In genomic region chr11:89333704-89334103, GRCh38 we compare ENCODE assay signal across 8 cellular contexts.
DNase-seq lines count a peak whose midpoint lies in the region; ATAC-seq, FAIRE-seq and TF ChIP-seq lines count a peak whose summit lies in the region.
"Not testable (repeated sequence)": the region's sequence is repeated elsewhere in the genome, so short reads cannot be mapped to it uniquely, and the experiment has no call there.

No MANE protein-coding gene starts in this region.

- ATAC-seq in Panc1, HepG2: not testable (repeated sequence)

- POLR2A ChIA-PET in Panc1 (lab: Charles Lee); HepG2 (lab: Yijun Ruan, JAX): not testable (repeated sequence)

- H3K4me3 ChIP-seq in LNCaP clone FGC (ENCODE audit: low read depth, low read length); Panc1 (ENCODE audit: low read depth in 2 of 2, low read length in 2 of 2); bronchial epithelial cell (ENCODE audit: low read depth, low read length); fibroblast of villous mesenchyme (ENCODE audit: low read depth, low read length); HepG2 (replicated peaks in 1 of 3; ENCODE audit: insufficient read depth in 1 of 3, low read depth in 2 of 3, low read length in 3 of 3): not testable (repeated sequence)

- 0% methylated on average over 1 of the region's 1 CpG for WGBS in HepG2 (ENCODE audit: low lambda C conversion rate)

- not testable (repeated sequence) for FAIRE-seq in bronchial epithelial cell (lab: Jason Lieb, UNC)
- peak; percentile 59 for FAIRE-seq in HepG2 (lab: Jason Lieb, UNC)

- H3K27me3 ChIP-seq in Panc1 (ENCODE audit: control insufficient read depth, insufficient read depth, low read length); bronchial epithelial cell (ENCODE audit: control insufficient read depth, insufficient read depth, low read length); HepG2 (ENCODE audit: control insufficient read depth in 1 of 2, insufficient read depth in 2 of 2, low read length in 2 of 2): not testable (repeated sequence)

- TF ChIP-seq EP300 in HepG2 (IDR thresholded peaks at IDR 0.05; ENCODE audit: low read depth in 2 of 2, low read length in 2 of 2); HepG2 (CRISPR knock-in tag; IDR thresholded peaks at IDR 0.05; ENCODE audit: borderline replicate concordance): not testable (repeated sequence)

- H3K4me2 ChIP-seq in HepG2 (ENCODE audit: low read depth, low read length): not testable (repeated sequence)

- H3K9ac ChIP-seq in HepG2 (ENCODE audit: insufficient read depth, low read depth, low read length): not testable (repeated sequence)

- peak; percentile 49 for TF ChIP-seq CTCF in 22Rv1 (IDR thresholded peaks at IDR 0.05)
- TF ChIP-seq CTCF in LNCaP clone FGC (IDR thresholded peaks at IDR 0.05; ENCODE audit: control insufficient read depth, extremely low read depth, insufficient read depth): peak; percentile 53
- peak; percentile 7; the same call in 1 of the 2 replicates for TF ChIP-seq CTCF in Panc1 (IDR thresholded peaks at IDR 0.05)
- TF ChIP-seq CTCF in bronchial epithelial cell (IDR thresholded peaks at IDR 0.05; ENCODE audit: insufficient read depth, low read length, severe bottlenecking): peak; percentile 36
- peak; percentile 41 for TF ChIP-seq CTCF in fibroblast of villous mesenchyme (IDR thresholded peaks at IDR 0.05; ENCODE audit: insufficient read depth, low read depth, low read length)
- TF ChIP-seq CTCF in HepG2 (CRISPR knock-in tag; IDR thresholded peaks at IDR 0.05): peak; percentile 30

- not testable (repeated sequence) for H3K4me1 ChIP-seq in Panc1 (ENCODE audit: control insufficient read depth, insufficient read depth, low read length); HepG2 (ENCODE audit: insufficient read depth, low read length)

- H2AFZ ChIP-seq in HepG2 (ENCODE audit: low read length): not testable (repeated sequence)

- CTCF ChIA-PET in Panc1 (lab: Charles Lee); HepG2 (lab: Yijun Ruan, JAX; ENCODE audit: low intra/inter-chr PET ratio, low total read pairs): not testable (repeated sequence)

- not testable (repeated sequence) for BruUV-seq in Panc1 (replicated peaks; lab: Mats Ljungman, UMichigan); HepG2 (replicated peaks; lab: Mats Ljungman, UMichigan)

- intact Hi-C loops in Panc1 (cut with micrococcal nuclease; ENCODE audit: unreplicated experiment); HepG2 (cut with micrococcal nuclease; ENCODE audit: unreplicated experiment): not testable (repeated sequence)

- DNase-seq in G401 (ENCODE audit: low spot score) (peak; percentile 2), bronchial epithelial cell (ENCODE audit: low read depth) (peak; percentile 55), fibroblast of villous mesenchyme (ENCODE audit: low read depth) (peak; percentile 32), pulmonary artery endothelial cell (ENCODE audit: low read depth, low spot score) (peak; percentile 5)
- not testable (repeated sequence) for DNase-seq in LNCaP clone FGC (ENCODE audit: low read depth); Panc1 (ENCODE audit: low read depth, low spot score); HepG2 (ENCODE audit: low spot score)

- in situ Hi-C loops in G401 (cut with HindIII; ENCODE audit: low sequenced_read_pairs); Panc1 (cut with HindIII; ENCODE audit: low pct_unique_long_range_greater_than_20kb, low sequenced_read_pairs); HepG2 (cut with HindIII; ENCODE audit: extremely low pct_ligation_motif_present, low pct_unique_long_range_greater_than_20kb): not testable (repeated sequence)

- H3K27ac ChIP-seq in 22Rv1; Panc1 (ENCODE audit: low read length); HepG2 (ENCODE audit: extremely low read length, insufficient read depth, low read length): not testable (repeated sequence)

- not testable (repeated sequence) for TF ChIP-seq POLR2A in HepG2 (IDR thresholded peaks at IDR 0.05; ENCODE audit: insufficient read depth in 1 of 2, low read depth in 2 of 2, low read length in 2 of 2)

- H3K9me3 ChIP-seq in Panc1 (ENCODE audit: control insufficient read depth, insufficient read depth, low read depth, low read length); HepG2 (ENCODE audit: low read length): not testable (repeated sequence)

- H4K20me1 ChIP-seq in HepG2 (ENCODE audit: insufficient read depth, low read length): not testable (repeated sequence)

- not testable (repeated sequence) for H3K36me3 ChIP-seq in Panc1 (ENCODE audit: control insufficient read depth, insufficient read depth, low read length); bronchial epithelial cell (ENCODE audit: control insufficient read depth, insufficient read depth, low read length); HepG2 (replicated peaks in 1 of 2; ENCODE audit: control insufficient read depth in 1 of 2, insufficient read depth in 2 of 2, low read length in 2 of 2)

- TF ChIP-seq RAD21 in HepG2 (CRISPR knock-in tag; IDR thresholded peaks at IDR 0.05): not testable (repeated sequence)

- not testable (repeated sequence) for H3K79me2 ChIP-seq in HepG2 (ENCODE audit: insufficient read depth, low read length)
